In genomic region chr10:127089446-127089845, GRCh38 we compare ENCODE assay signal across 30 cellular contexts.
"Had no signal": no experiment of that assay in that cellular context is flagged by ENCODE, and none has a peak within 500 bp of the region (broad histone marks: within the 10 kb centered on the region; RNA-seq: fewer than 3 reads in every experiment).

No MANE protein-coding gene starts in this region.

- H3K27me3 Mint-ChIP-seq: stimulated activated naive B cell treated with anti-CD40 and anti-IgM and Interleukin-4, amounts not matched to agents 10 μg/mL and 1 μg/mL and 100 μg/mL, for 72 hours had no signal

- H3K27ac ChIP-seq: left lung, lower lobe of right lung, pancreas, prostate gland, skin epidermis, stomach, testis, thyroid gland, transverse colon, upper lobe of left lung, vagina had no signal

- H3K27ac Mint-ChIP-seq: immature natural killer cell; naive thymus-derived CD8-positive, alpha-beta T cell; nephron; stimulated activated naive B cell treated with anti-CD40 and anti-IgM and Interleukin-4, amounts not matched to agents 10 μg/mL and 1 μg/mL and 100 μg/mL, for 72 hours had no signal

- H3K4me1 Mint-ChIP-seq: immature natural killer cell; naive thymus-derived CD8-positive, alpha-beta T cell; nephron; stimulated activated naive B cell treated with anti-CD40 and anti-IgM and Interleukin-4, amounts not matched to agents 10 μg/mL and 1 μg/mL and 100 μg/mL, for 72 hours had no signal

- H3K27me3 ChIP-seq: left lung, pancreas, stomach, testis, thyroid gland, transverse colon, upper lobe of left lung, vagina had no signal

- H3K9me3 ChIP-seq: left lung, lower lobe of right lung, pancreas, prostate gland, stomach, testis, thyroid gland, transverse colon, upper lobe of left lung, vagina had no signal

- ATAC-seq: left colon; left lung; lower lobe of right lung; naive thymus-derived CD8-positive, alpha-beta T cell; right cardiac atrium; sciatic nerve; stimulated activated naive B cell treated with anti-CD40 and anti-IgM and Interleukin-4, amounts not matched to agents 10 μg/mL and 1 μg/mL and 100 μg/mL, for 72 hours; stimulated activated naive CD8-positive, alpha-beta T cell treated with anti-CD3 and anti-CD28 coated beads, Interleukin-15, Interleukin-2, amounts not matched to agents 100 U/mL and 50 U/mL, for 24 hours had no signal

- H3K9me3 Mint-ChIP-seq: nephron; stimulated activated naive B cell treated with anti-CD40 and anti-IgM and Interleukin-4, amounts not matched to agents 10 μg/mL and 1 μg/mL and 100 μg/mL, for 72 hours had no signal

- H3K36me3 Mint-ChIP-seq: immature natural killer cell; naive thymus-derived CD8-positive, alpha-beta T cell; stimulated activated naive B cell treated with anti-CD40 and anti-IgM and Interleukin-4, amounts not matched to agents 10 μg/mL and 1 μg/mL and 100 μg/mL, for 72 hours had no signal

- H3K4me1 ChIP-seq: left lung, lower lobe of right lung, prostate gland, stomach, testis, thyroid gland, transverse colon, upper lobe of left lung, vagina had no signal

- H3K4me3 Mint-ChIP-seq: immature natural killer cell; naive thymus-derived CD8-positive, alpha-beta T cell; nephron; stimulated activated naive B cell treated with anti-CD40 and anti-IgM and Interleukin-4, amounts not matched to agents 10 μg/mL and 1 μg/mL and 100 μg/mL, for 72 hours had no signal

- H3K4me3 ChIP-seq: left lung, lower lobe of right lung, pancreas, prostate gland, skin epidermis, stomach, testis, thyroid gland, transverse colon, upper lobe of left lung, vagina had no signal

- H3K36me3 ChIP-seq: left lung, pancreas, prostate gland, thyroid gland, transverse colon, vagina had no signal

- DNase-seq: hypothalamus; immature natural killer cell; kidney; left colon; left lung; lower lobe of right lung; mammary epithelial cell; mesenchymal stem cell; naive thymus-derived CD8-positive, alpha-beta T cell; nucleus accumbens; posterior cingulate gyrus; retina; right cardiac atrium; stimulated activated CD4-positive, alpha-beta T cell treated with anti-CD3 and anti-CD28 coated beads, Interleukin-12 subunit alpha, Interleukin-12 subunit beta, amount 100 ng/mL, for 4 hours; stimulated activated CD4-positive, alpha-beta T cell treated with anti-CD3 and anti-CD28 coated beads, Interleukin-15, amount 100 ng/mL, for 24 hours; stimulated activated CD4-positive, alpha-beta T cell treated with anti-CD3 and anti-CD28 coated beads, Interleukin-2, amount 100 ng/mL, for 24 hours; stimulated activated CD4-positive, alpha-beta T cell treated with anti-CD3 and anti-CD28 coated beads, Interleukin-4, amount 100 ng/mL, for 1 hour; stimulated activated naive B cell treated with anti-CD40 and anti-IgM and Interleukin-4, amounts not matched to agents 10 μg/mL and 1 μg/mL and 100 μg/mL, for 72 hours; stimulated activated naive CD8-positive, alpha-beta T cell treated with anti-CD3 and anti-CD28 coated beads, Interleukin-15, Interleukin-2, amounts not matched to agents 100 U/mL and 50 U/mL, for 24 hours; stomach; testis; thyroid gland; transverse colon; upper lobe of left lung had no signal
